ENCODE assay signal across 1 cellular context in the genomic region with DNA sequence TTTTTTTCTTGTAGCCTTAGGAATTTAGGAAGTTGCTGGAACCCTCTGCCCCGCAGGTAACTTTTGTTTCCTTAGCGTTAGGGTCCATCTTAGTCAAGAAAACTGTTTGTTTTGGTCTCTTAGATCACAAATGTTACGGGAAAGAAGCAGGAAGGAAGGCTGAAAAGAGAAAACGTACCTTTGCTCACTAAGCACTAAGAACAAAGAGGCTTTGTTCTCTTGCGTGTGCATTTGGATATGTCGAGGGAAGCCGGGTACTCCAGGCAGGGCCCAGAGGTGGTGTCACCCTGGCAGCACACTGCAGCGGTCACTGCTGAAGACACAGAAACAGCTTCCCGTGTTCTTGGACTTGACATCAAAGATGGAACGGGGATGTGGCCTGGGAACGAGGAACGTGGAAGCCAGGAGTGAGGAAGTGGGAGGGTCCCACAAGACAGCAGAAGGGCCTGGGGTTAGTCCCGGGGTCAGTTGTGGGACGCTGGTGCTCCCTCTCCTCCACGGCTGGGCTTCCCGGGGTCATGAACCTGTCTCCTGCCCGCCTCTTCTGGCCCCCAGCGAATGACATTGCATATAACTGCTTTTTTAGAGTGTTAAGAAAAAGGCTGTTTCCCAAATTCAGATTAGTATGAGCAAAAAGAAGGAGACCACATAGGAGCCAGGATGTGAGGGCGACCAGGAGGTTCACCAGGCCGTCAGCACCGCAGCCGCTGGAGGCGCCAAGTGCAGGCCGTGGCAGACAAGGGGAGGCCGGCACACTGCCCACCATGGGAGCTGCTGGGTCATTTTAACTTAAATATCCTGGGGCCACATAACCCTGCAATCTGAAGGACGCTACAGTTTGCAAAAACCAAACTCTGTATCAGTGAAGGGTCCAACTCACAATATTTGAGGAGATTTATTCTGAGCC.
TF ChIP-seq lines count a peak whose summit lies in the region.

No MANE protein-coding gene starts in this region.

TF ChIP-seq in HepG2, 621 proteins besides CTCF, POLR2A, EP300 and RAD21 (continued from another document and continues in another):
- TF ChIP-seq, protein P1, sequence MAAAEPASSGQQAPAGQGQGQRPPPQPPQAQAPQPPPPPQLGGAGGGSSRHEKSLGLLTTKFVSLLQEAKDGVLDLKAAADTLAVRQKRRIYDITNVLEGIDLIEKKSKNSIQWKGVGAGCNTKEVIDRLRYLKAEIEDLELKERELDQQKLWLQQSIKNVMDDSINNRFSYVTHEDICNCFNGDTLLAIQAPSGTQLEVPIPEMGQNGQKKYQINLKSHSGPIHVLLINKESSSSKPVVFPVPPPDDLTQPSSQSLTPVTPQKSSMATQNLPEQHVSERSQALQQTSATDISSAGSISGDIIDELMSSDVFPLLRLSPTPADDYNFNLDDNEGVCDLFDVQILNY (CRISPR knock-in tag; conservative IDR thresholded peaks at IDR 0.05) = no peak
- TF ChIP-seq NCOA5 (CRISPR knock-in tag; IDR thresholded peaks at IDR 0.05) = no peak
- TF ChIP-seq, protein P2, sequence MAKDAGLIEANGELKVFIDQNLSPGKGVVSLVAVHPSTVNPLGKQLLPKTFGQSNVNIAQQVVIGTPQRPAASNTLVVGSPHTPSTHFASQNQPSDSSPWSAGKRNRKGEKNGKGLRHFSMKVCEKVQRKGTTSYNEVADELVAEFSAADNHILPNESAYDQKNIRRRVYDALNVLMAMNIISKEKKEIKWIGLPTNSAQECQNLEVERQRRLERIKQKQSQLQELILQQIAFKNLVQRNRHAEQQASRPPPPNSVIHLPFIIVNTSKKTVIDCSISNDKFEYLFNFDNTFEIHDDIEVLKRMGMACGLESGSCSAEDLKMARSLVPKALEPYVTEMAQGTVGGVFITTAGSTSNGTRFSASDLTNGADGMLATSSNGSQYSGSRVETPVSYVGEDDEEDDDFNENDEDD (CRISPR knock-in tag; IDR thresholded peaks at IDR 0.05; ENCODE audit: borderline replicate concordance) = peak; percentile 2; the same call in 1 of the 2 replicates
- TF ChIP-seq ZNF367 (CRISPR knock-in tag; IDR thresholded peaks at IDR 0.05; ENCODE audit: borderline replicate concordance) = no peak
- TF ChIP-seq, protein P3, sequence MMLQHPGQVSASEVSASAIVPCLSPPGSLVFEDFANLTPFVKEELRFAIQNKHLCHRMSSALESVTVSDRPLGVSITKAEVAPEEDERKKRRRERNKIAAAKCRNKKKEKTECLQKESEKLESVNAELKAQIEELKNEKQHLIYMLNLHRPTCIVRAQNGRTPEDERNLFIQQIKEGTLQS (CRISPR knock-in tag; IDR thresholded peaks at IDR 0.05) = 0 out of 2 replicates have a peak, but pooled peaks have one; percentile 21
- no peak for TF ChIP-seq ZNF672 (CRISPR knock-in tag; IDR thresholded peaks at IDR 0.05)
- no peak for TF ChIP-seq EHMT2 (IDR thresholded peaks at IDR 0.05; ENCODE audit: borderline replicate concordance, low read depth, low read length)
- TF ChIP-seq ZNF674 (CRISPR knock-in tag; IDR thresholded peaks at IDR 0.05; ENCODE audit: low read depth) = no peak
- no peak for TF ChIP-seq ZNF619 (CRISPR knock-in tag; IDR thresholded peaks at IDR 0.05)
- no peak for TF ChIP-seq ZNF33B (CRISPR knock-in tag; IDR thresholded peaks at IDR 0.05)
- TF ChIP-seq, protein P4, sequence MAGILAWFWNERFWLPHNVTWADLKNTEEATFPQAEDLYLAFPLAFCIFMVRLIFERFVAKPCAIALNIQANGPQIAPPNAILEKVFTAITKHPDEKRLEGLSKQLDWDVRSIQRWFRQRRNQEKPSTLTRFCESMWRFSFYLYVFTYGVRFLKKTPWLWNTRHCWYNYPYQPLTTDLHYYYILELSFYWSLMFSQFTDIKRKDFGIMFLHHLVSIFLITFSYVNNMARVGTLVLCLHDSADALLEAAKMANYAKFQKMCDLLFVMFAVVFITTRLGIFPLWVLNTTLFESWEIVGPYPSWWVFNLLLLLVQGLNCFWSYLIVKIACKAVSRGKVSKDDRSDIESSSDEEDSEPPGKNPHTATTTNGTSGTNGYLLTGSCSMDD (CRISPR knock-in tag; IDR thresholded peaks at IDR 0.05) = no peak
- TF ChIP-seq MATR3 (CRISPR knock-in tag; IDR thresholded peaks at IDR 0.05) = no peak
- TF ChIP-seq ZNF496 (CRISPR knock-in tag; IDR thresholded peaks at IDR 0.05; ENCODE audit: insufficient replicate concordance) = no peak
- no peak for TF ChIP-seq AHR (CRISPR knock-in tag; IDR thresholded peaks at IDR 0.05)
- TF ChIP-seq ZNF468 (CRISPR knock-in tag; IDR thresholded peaks at IDR 0.05) = no peak
- TF ChIP-seq, protein P5, sequence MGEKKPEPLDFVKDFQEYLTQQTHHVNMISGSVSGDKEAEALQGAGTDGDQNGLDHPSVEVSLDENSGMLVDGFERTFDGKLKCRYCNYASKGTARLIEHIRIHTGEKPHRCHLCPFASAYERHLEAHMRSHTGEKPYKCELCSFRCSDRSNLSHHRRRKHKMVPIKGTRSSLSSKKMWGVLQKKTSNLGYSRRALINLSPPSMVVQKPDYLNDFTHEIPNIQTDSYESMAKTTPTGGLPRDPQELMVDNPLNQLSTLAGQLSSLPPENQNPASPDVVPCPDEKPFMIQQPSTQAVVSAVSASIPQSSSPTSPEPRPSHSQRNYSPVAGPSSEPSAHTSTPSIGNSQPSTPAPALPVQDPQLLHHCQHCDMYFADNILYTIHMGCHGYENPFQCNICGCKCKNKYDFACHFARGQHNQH (CRISPR knock-in tag; IDR thresholded peaks at IDR 0.05) = peak; percentile 29
- TF ChIP-seq, protein P6, sequence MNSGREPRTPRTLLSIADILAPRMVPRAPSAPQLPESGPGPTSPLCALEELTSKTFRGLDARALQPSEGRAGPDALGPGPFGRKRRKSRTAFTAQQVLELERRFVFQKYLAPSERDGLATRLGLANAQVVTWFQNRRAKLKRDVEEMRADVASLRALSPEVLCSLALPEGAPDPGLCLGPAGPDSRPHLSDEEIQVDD (CRISPR knock-in tag; IDR thresholded peaks at IDR 0.05; ENCODE audit: borderline replicate concordance) = no peak
- TF ChIP-seq ARNTL (CRISPR knock-in tag; IDR thresholded peaks at IDR 0.05) = no peak
- peak; percentile 23; the same call in 1 of the 2 replicates for TF ChIP-seq PITX1 (CRISPR knock-in tag; IDR thresholded peaks at IDR 0.05)
- TF ChIP-seq ZNF24 (IDR thresholded peaks at IDR 0.05) = no peak
- TF ChIP-seq GLI4 (CRISPR knock-in tag; IDR thresholded peaks at IDR 0.05; ENCODE audit: borderline replicate concordance) = no peak
- TF ChIP-seq, protein P7, sequence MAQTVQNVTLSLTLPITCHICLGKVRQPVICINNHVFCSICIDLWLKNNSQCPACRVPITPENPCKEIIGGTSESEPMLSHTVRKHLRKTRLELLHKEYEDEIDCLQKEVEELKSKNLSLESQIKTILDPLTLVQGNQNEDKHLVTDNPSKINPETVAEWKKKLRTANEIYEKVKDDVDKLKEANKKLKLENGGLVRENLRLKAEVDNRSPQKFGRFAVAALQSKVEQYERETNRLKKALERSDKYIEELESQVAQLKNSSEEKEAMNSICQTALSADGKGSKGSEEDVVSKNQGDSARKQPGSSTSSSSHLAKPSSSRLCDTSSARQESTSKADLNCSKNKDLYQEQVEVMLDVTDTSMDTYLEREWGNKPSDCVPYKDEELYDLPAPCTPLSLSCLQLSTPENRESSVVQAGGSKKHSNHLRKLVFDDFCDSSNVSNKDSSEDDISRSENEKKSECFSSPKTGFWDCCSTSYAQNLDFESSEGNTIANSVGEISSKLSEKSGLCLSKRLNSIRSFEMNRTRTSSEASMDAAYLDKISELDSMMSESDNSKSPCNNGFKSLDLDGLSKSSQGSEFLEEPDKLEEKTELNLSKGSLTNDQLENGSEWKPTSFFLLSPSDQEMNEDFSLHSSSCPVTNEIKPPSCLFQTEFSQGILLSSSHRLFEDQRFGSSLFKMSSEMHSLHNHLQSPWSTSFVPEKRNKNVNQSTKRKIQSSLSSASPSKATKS (CRISPR knock-in tag; IDR thresholded peaks at IDR 0.05) = no peak
- no peak for TF ChIP-seq CEBPB (IDR thresholded peaks at IDR 0.05; ENCODE audit: borderline replicate concordance, low read depth, low read length)
- peak; percentile 94 for TF ChIP-seq ZNF263 (CRISPR knock-in tag; IDR thresholded peaks at IDR 0.05)
- TF ChIP-seq ZNF569 (CRISPR knock-in tag; IDR thresholded peaks at IDR 0.05; ENCODE audit: borderline replicate concordance) = no peak
- TF ChIP-seq MYC (CRISPR knock-in tag; IDR thresholded peaks at IDR 0.05; ENCODE audit: borderline replicate concordance) = no peak; the same call in 1 of the 2 replicates
- no peak for TF ChIP-seq PCBP2 (optimal IDR thresholded peaks at IDR 0.05; ENCODE audit: low read depth, low read length, poor library complexity, severe bottlenecking)
- no peak for TF ChIP-seq ZNF143 (CRISPR knock-in tag; IDR thresholded peaks at IDR 0.05)
- TF ChIP-seq ZNF878 (CRISPR knock-in tag; IDR thresholded peaks at IDR 0.05) = 0 out of 2 replicates have a peak, but pooled peaks have one; percentile 58
- no peak for TF ChIP-seq WIZ (CRISPR knock-in tag; IDR thresholded peaks at IDR 0.05)
- no peak for TF ChIP-seq GABPB1 (CRISPR knock-in tag; IDR thresholded peaks at IDR 0.05)
- no peak for TF ChIP-seq MTA1 (CRISPR knock-in tag; IDR thresholded peaks at IDR 0.05; ENCODE audit: borderline replicate concordance)
- TF ChIP-seq NFIB (CRISPR knock-in tag; IDR thresholded peaks at IDR 0.05; ENCODE audit: borderline replicate concordance) = no peak
- TF ChIP-seq, protein P8, sequence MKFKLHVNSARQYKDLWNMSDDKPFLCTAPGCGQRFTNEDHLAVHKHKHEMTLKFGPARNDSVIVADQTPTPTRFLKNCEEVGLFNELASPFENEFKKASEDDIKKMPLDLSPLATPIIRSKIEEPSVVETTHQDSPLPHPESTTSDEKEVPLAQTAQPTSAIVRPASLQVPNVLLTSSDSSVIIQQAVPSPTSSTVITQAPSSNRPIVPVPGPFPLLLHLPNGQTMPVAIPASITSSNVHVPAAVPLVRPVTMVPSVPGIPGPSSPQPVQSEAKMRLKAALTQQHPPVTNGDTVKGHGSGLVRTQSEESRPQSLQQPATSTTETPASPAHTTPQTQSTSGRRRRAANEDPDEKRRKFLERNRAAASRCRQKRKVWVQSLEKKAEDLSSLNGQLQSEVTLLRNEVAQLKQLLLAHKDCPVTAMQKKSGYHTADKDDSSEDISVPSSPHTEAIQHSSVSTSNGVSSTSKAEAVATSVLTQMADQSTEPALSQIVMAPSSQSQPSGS (CRISPR knock-in tag; IDR thresholded peaks at IDR 0.05) = no peak
- TF ChIP-seq ZNF547 (CRISPR knock-in tag; IDR thresholded peaks at IDR 0.05) = no peak
- TF ChIP-seq ZNF260 (CRISPR knock-in tag; IDR thresholded peaks at IDR 0.05; ENCODE audit: borderline replicate concordance, low read depth) = no peak
- TF ChIP-seq, protein P9, sequence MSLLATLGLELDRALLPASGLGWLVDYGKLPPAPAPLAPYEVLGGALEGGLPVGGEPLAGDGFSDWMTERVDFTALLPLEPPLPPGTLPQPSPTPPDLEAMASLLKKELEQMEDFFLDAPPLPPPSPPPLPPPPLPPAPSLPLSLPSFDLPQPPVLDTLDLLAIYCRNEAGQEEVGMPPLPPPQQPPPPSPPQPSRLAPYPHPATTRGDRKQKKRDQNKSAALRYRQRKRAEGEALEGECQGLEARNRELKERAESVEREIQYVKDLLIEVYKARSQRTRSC (CRISPR knock-in tag; IDR thresholded peaks at IDR 0.05; ENCODE audit: low read depth) = no peak
- TF ChIP-seq ZNF563 (CRISPR knock-in tag; IDR thresholded peaks at IDR 0.05) = no peak
- TF ChIP-seq, protein P10, sequence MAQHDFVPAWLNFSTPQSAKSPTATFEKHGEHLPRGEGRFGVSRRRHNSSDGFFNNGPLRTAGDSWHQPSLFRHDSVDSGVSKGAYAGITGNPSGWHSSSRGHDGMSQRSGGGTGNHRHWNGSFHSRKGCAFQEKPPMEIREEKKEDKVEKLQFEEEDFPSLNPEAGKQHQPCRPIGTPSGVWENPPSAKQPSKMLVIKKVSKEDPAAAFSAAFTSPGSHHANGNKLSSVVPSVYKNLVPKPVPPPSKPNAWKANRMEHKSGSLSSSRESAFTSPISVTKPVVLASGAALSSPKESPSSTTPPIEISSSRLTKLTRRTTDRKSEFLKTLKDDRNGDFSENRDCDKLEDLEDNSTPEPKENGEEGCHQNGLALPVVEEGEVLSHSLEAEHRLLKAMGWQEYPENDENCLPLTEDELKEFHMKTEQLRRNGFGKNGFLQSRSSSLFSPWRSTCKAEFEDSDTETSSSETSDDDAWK (CRISPR knock-in tag; IDR thresholded peaks at IDR 0.05) = no peak
- no peak for TF ChIP-seq ZFP36L1 (CRISPR knock-in tag; IDR thresholded peaks at IDR 0.05)
- no peak for TF ChIP-seq ZNF616 (CRISPR knock-in tag; IDR thresholded peaks at IDR 0.05; ENCODE audit: low read depth)
- TF ChIP-seq SOX6 (IDR thresholded peaks at IDR 0.05) = no peak
- peak; percentile 91 for TF ChIP-seq SOX6 (CRISPR knock-in tag; IDR thresholded peaks at IDR 0.05)
- TF ChIP-seq ZNF7 (CRISPR knock-in tag; IDR thresholded peaks at IDR 0.05) = peak; percentile 65; the same call in 1 of the 2 replicates
- TF ChIP-seq, protein P11, sequence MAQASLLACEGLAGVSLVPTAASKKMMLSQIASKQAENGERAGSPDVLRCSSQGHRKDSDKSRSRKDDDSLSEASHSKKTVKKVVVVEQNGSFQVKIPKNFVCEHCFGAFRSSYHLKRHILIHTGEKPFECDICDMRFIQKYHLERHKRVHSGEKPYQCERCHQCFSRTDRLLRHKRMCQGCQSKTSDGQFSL (CRISPR knock-in tag; IDR thresholded peaks at IDR 0.05) = no peak; the same call in 1 of the 2 replicates
- TF ChIP-seq ZNF432 (CRISPR knock-in tag; IDR thresholded peaks at IDR 0.05; ENCODE audit: borderline replicate concordance) = no peak
- no peak for TF ChIP-seq ZSCAN22 (CRISPR knock-in tag; IDR thresholded peaks at IDR 0.05)
- TF ChIP-seq RNF2 (conservative IDR thresholded peaks at IDR 0.05; ENCODE audit: low read depth) = no peak
- TF ChIP-seq SIN3B (IDR thresholded peaks at IDR 0.05; ENCODE audit: low read length) = no peak
- TF ChIP-seq, protein P12, sequence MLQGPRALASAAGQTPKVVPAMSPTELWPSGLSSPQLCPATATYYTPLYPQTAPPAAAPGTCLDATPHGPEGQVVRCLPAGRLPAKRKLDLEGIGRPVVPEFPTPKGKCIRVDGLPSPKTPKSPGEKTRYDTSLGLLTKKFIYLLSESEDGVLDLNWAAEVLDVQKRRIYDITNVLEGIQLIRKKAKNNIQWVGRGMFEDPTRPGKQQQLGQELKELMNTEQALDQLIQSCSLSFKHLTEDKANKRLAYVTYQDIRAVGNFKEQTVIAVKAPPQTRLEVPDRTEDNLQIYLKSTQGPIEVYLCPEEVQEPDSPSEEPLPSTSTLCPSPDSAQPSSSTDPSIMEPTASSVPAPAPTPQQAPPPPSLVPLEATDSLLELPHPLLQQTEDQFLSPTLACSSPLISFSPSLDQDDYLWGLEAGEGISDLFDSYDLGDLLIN (CRISPR knock-in tag; IDR thresholded peaks at IDR 0.05; ENCODE audit: borderline replicate concordance) = no peak
- no peak for TF ChIP-seq ZNF572 (CRISPR knock-in tag; IDR thresholded peaks at IDR 0.05)
- TF ChIP-seq MTA3 (CRISPR knock-in tag; IDR thresholded peaks at IDR 0.05) = no peak
- TF ChIP-seq SAFB2 (CRISPR knock-in tag; IDR thresholded peaks at IDR 0.05; ENCODE audit: borderline replicate concordance, low read depth) = no peak
- TF ChIP-seq ZNF775 (CRISPR knock-in tag; IDR thresholded peaks at IDR 0.05; ENCODE audit: borderline replicate concordance) = no peak
- no peak for TF ChIP-seq REXO4 (CRISPR knock-in tag; IDR thresholded peaks at IDR 0.05; ENCODE audit: borderline replicate concordance)
- 0 out of 2 replicates have a peak, but pooled peaks have one; percentile 67 for TF ChIP-seq ZNF879 (CRISPR knock-in tag; IDR thresholded peaks at IDR 0.05)
- peak; percentile 52; the same call in 1 of the 2 replicates for TF ChIP-seq RXRA (CRISPR knock-in tag; IDR thresholded peaks at IDR 0.05)
- no peak for TF ChIP-seq ZNF331 (CRISPR knock-in tag; IDR thresholded peaks at IDR 0.05)
